14 cellular contexts compared by ENCODE assay signal in genomic region chr6:41966214-41966920, GRCh38. TPM values are rescaled to one million over a fixed set of nuclear protein-coding genes. Genes with fewer than 3 reads are reported as not detected.
DNase-seq lines count a peak whose midpoint lies in the region; ATAC-seq, FAIRE-seq and TF ChIP-seq lines count a peak whose summit lies in the region.
"Had no signal": no experiment of that assay in that cellular context is flagged by ENCODE, and none has a peak within 500 bp of the region (broad histone marks: within the 10 kb centered on the region; RNA-seq: fewer than 3 reads in every experiment).

No MANE protein-coding gene starts in this region.

- peak overlapping the region; percentile 59 for H3K4me2 ChIP-seq in neural progenitor cell
- H3K4me2 ChIP-seq: SK-N-SH had no signal

- no peaks in the 10 kb centered on the region for H3K79me2 ChIP-seq in neural progenitor cell (ENCODE audit: low read depth)

- H3K27ac ChIP-seq in CD8-positive, alpha-beta T cell (ENCODE audit: low read depth, low read length), result no peak overlapping the region
- peak overlapping the region; percentile 84 for H3K27ac ChIP-seq in HUES6 (ENCODE audit: low read depth, low read length)
- H3K27ac ChIP-seq in brain microvascular endothelial cell, result peak overlapping the region; percentile 50
- H3K27ac ChIP-seq in neural progenitor cell, result no peak overlapping the region

- H3K27me3 Mint-ChIP-seq in CD8-positive, alpha-beta T cell (ENCODE audit: low read depth), result no peaks in the 10 kb centered on the region
- H3K27me3 Mint-ChIP-seq in neural progenitor cell (ENCODE audit: insufficient read depth, low read depth), result peaks cover 8% of the 10 kb centered on the region

- no peak for TF ChIP-seq CTCF in CD8-positive, alpha-beta T cell (IDR thresholded peaks at IDR 0.05)
- TF ChIP-seq CTCF in brain microvascular endothelial cell (IDR thresholded peaks at IDR 0.05; ENCODE audit: low read depth, low read length, missing control alignments), result no peak
- TF ChIP-seq CTCF in neural progenitor cell (IDR thresholded peaks at IDR 0.05), result no peak
- no peak for TF ChIP-seq CTCF in D721Med (IDR thresholded peaks at IDR 0.05; ENCODE audit: insufficient read depth, missing control alignments)

- H3F3A ChIP-seq in neural progenitor cell (ENCODE audit: low read depth), result peaks cover 20% of the 10 kb centered on the region

- peaks cover 14% of the 10 kb centered on the region for H3K36me3 ChIP-seq in CD8-positive, alpha-beta T cell (ENCODE audit: insufficient read depth, low read length)
- H3K36me3 ChIP-seq in HUES6 (ENCODE audit: control insufficient read depth, insufficient read depth, low read length) (no peaks in the 10 kb centered on the region), brain microvascular endothelial cell (replicated peaks) (no peaks in the 10 kb centered on the region), neural progenitor cell (no peaks in the 10 kb centered on the region)

- POLR2A ChIA-PET in CD8-positive, alpha-beta T cell (lab: Charles Lee), result interaction anchor here (0.7 to 1.6 kb wide), 4 partner anchors 15 to 79 kb away, joined by 3 to 4 read pairs (median 3); no protein-coding TSS in a partner anchor

- no peak overlapping the region for H3K4me3 Mint-ChIP-seq in CD8-positive, alpha-beta T cell
- no peak overlapping the region for H3K4me3 Mint-ChIP-seq in neural progenitor cell
- H3K4me3 Mint-ChIP-seq: dendritic cell treated with granulocyte-macrophage colony-stimulating factor and Interleukin-4, amounts not matched to agents 40 ng/mL and 50 ng/mL, for 4 days had no signal

- H3K27me3 ChIP-seq in CD8-positive, alpha-beta T cell (ENCODE audit: insufficient read depth, low read length), result no peaks in the 10 kb centered on the region
- no peaks in the 10 kb centered on the region for H3K27me3 ChIP-seq in HUES6 (ENCODE audit: control insufficient read depth, insufficient read depth, low read length)
- H3K27me3 ChIP-seq in brain microvascular endothelial cell (replicated peaks), result no peaks in the 10 kb centered on the region
- no peaks in the 10 kb centered on the region for H3K27me3 ChIP-seq in neural progenitor cell

- peaks cover 85% of the 10 kb centered on the region for H3K4me1 Mint-ChIP-seq in CD8-positive, alpha-beta T cell (ENCODE audit: low read depth)
- peaks cover 49% of the 10 kb centered on the region for H3K4me1 Mint-ChIP-seq in neural progenitor cell

- in situ Hi-C loops in brain microvascular endothelial cell (cut with HindIII; ENCODE audit: low pct_ligation_motif_present, low sequenced_read_pairs), result no loop called here

- H3K9me3 ChIP-seq in CD8-positive, alpha-beta T cell (ENCODE audit: low read length), result no peaks in the 10 kb centered on the region
- H3K9me3 ChIP-seq in HUES6 (ENCODE audit: control insufficient read depth, insufficient read depth, low read depth, low read length), result no peaks in the 10 kb centered on the region
- H3K9me3 ChIP-seq in neural progenitor cell (ENCODE audit: low read depth), result no peaks in the 10 kb centered on the region
- H3K9me3 ChIP-seq: SK-N-SH had no signal

- ATAC-seq in CD8-positive, alpha-beta T cell, result no peak
- ATAC-seq in GM18520 (IDR thresholded peaks at IDR 0.05; ENCODE audit: unreplicated experiment), result no peak

- peaks cover 10% of the 10 kb centered on the region for H4K20me1 ChIP-seq in neural progenitor cell (ENCODE audit: low read depth)

- H3K4me1 ChIP-seq in CD8-positive, alpha-beta T cell (ENCODE audit: insufficient read depth, low read length), result peaks cover 77% of the 10 kb centered on the region
- H3K4me1 ChIP-seq in HUES6 (ENCODE audit: control insufficient read depth, insufficient read depth, low read length), result peaks cover 51% of the 10 kb centered on the region
- H3K4me1 ChIP-seq in neural progenitor cell, result peaks cover 27% of the 10 kb centered on the region

- no peak for DNase-seq in CD8-positive, alpha-beta T cell
- no peak for DNase-seq in brain microvascular endothelial cell
- DNase-seq in neural progenitor cell (ENCODE audit: low spot score), result no peak
- no peak for DNase-seq in D721Med (ENCODE audit: insufficient read length, low spot score)
- no peak for DNase-seq in activated gamma-delta T cell (lab: John Stamatoyannopoulos, UW)
- DNase-seq: activated CD4-positive, CD25-positive, alpha-beta regulatory T cell; posterior cingulate gyrus; SK-N-SH; stimulated activated CD4-positive, alpha-beta T cell treated with anti-CD3 and anti-CD28 coated beads, Interleukin-4, amount 100 ng/mL, for 4 hours had no signal

- H2AFZ ChIP-seq in neural progenitor cell (replicated peaks), result no peak overlapping the region

- peaks cover 65% of the 10 kb centered on the region for H3K36me3 Mint-ChIP-seq in CD8-positive, alpha-beta T cell
- H3K36me3 Mint-ChIP-seq in neural progenitor cell, result no peaks in the 10 kb centered on the region

- peak overlapping the region; percentile 79 for H3K27ac Mint-ChIP-seq in CD8-positive, alpha-beta T cell
- H3K27ac Mint-ChIP-seq in neural progenitor cell, result peak overlapping the region; percentile 38
- H3K27ac Mint-ChIP-seq: dendritic cell treated with granulocyte-macrophage colony-stimulating factor and Interleukin-4, amounts not matched to agents 40 ng/mL and 50 ng/mL, for 4 days had no signal

- CTCF ChIA-PET in CD8-positive, alpha-beta T cell (lab: Charles Lee), result interaction anchor here (1.4 to 1.5 kb wide), 2 partner anchors 10 to 30 kb away, joined by 3 to 4 read pairs; no protein-coding TSS in a partner anchor

- FAIRE-seq in D721Med (lab: Jason Lieb, UNC), result no peak
- FAIRE-seq: frontal cortex, HTR-8/SVneo had no signal

- H3K9me3 Mint-ChIP-seq in CD8-positive, alpha-beta T cell, result no peaks in the 10 kb centered on the region
- H3K9me3 Mint-ChIP-seq in neural progenitor cell, result no peaks in the 10 kb centered on the region
- H3K9me3 Mint-ChIP-seq: dendritic cell treated with granulocyte-macrophage colony-stimulating factor and Interleukin-4, amounts not matched to agents 40 ng/mL and 50 ng/mL, for 4 days had no signal

- intact Hi-C loops in CD8-positive, alpha-beta T cell (cut with DNase I, micrococcal nuclease), result no loop called here

- H3K4me3 ChIP-seq in CD8-positive, alpha-beta T cell (ENCODE audit: low read depth, low read length), result no peak overlapping the region
- H3K4me3 ChIP-seq in HUES6 (ENCODE audit: low read depth, low read length) (no peak overlapping the region), brain microvascular endothelial cell (ENCODE audit: low read depth, low read length) (no peak overlapping the region), neural progenitor cell (no peak overlapping the region)

- H3K9ac ChIP-seq in HUES6 (ENCODE audit: low read length) (peak overlapping the region; percentile 64), neural progenitor cell (no peak overlapping the region)
- H3K9ac ChIP-seq: SK-N-SH had no signal

RNA-seq across cellular contexts. Expression of gene CCND3, which starts 24.8 kb away (rescaled TPM):
- total RNA-seq in CD8-positive, alpha-beta T cell, result 100 to 1,000 TPM; 129 to 135 TPM
- 7.6 and 16.2 TPM in 2 replicates for total RNA-seq in neural progenitor cell (ENCODE audit: low replicate concordance)

RNA-seq across cellular contexts. Expression of gene BYSL, which starts 45.1 kb away (rescaled TPM):
- total RNA-seq in CD8-positive, alpha-beta T cell, result 1 to 10 TPM; 3.2 to 6.2 TPM
- 11.5 and 31.7 TPM in 2 replicates for total RNA-seq in neural progenitor cell (ENCODE audit: low replicate concordance)

RNA-seq across cellular contexts. Expression of gene MED20, which starts 45.4 kb away (rescaled TPM):
- 1 to 10 TPM; 1.8 TPM for total RNA-seq in CD8-positive, alpha-beta T cell
- 29.4 and 31.4 TPM in 2 replicates for total RNA-seq in neural progenitor cell (ENCODE audit: low replicate concordance)

Comparison
In these comparisons a context has a peak if more than half of its experiments do, and no peak if none do; other contexts are left out.
1. H3K27ac ChIP-seq: peak in HUES6 (single experiment) and brain microvascular endothelial cell (single experiment); none in CD8-positive, alpha-beta T cell (single experiment) and neural progenitor cell (single experiment).
2. RNA of gene MED20, which starts 45.4 kb away (total RNA-seq): 29.4 to 31.4 TPM in neural progenitor cell; 1.8 TPM in CD8-positive, alpha-beta T cell; every median in the first group is over 10 times any median in the second.